In genomic region chr10:14557573-14557972, GRCh38 we compare ENCODE assay signal across 2 cellular contexts.
TF ChIP-seq lines count a peak whose summit lies in the region.

No MANE protein-coding gene starts in this region.

TF ChIP-seq in liver, 16 proteins besides CTCF, POLR2A, EP300 and RAD21:
- TF ChIP-seq HNF4G (IDR thresholded peaks at IDR 0.05) (no peak), RXRA (IDR thresholded peaks at IDR 0.05) (no peak), JUND (IDR thresholded peaks at IDR 0.05) (no peak), HNF4A (conservative IDR thresholded peaks at IDR 0.05) (no peak), YY1 (IDR thresholded peaks at IDR 0.05) (no peak)

TF ChIP-seq in HepG2, 621 proteins besides CTCF, POLR2A, EP300 and RAD21:
- TF ChIP-seq ZNF256 (CRISPR knock-in tag; conservative IDR thresholded peaks at IDR 0.05) (no peak), ARID2 (CRISPR knock-in tag; IDR thresholded peaks at IDR 0.05; ENCODE audit: borderline replicate concordance) (no peak), ZNF616 (CRISPR knock-in tag; IDR thresholded peaks at IDR 0.05; ENCODE audit: low read depth) (no peak), CBFB (CRISPR knock-in tag; IDR thresholded peaks at IDR 0.05) (no peak), BRF2 (CRISPR knock-in tag; IDR thresholded peaks at IDR 0.05) (no peak), ZNF543 (CRISPR knock-in tag; IDR thresholded peaks at IDR 0.05) (no peak), ZNF549 (CRISPR knock-in tag; IDR thresholded peaks at IDR 0.05) (no peak)
